ENCODE assay signal across 16 cellular contexts in genomic region chr17:50945779-50946222, GRCh38.
DNase-seq lines count a peak whose midpoint lies in the region; ATAC-seq and TF ChIP-seq lines count a peak whose summit lies in the region.
"Had no signal": no experiment of that assay in that cellular context is flagged by ENCODE, and none has a peak within 500 bp of the region (broad histone marks: within the 10 kb centered on the region; RNA-seq: fewer than 3 reads in every experiment).

No MANE protein-coding gene starts in this region.

- H3K27me3 ChIP-seq in mucosa of rectum (ENCODE audit: control insufficient read depth in 2 of 2, insufficient read depth in 2 of 2, low read length in 2 of 2) = no peaks in the 10 kb centered on the region
- no peaks in the 10 kb centered on the region for H3K27me3 ChIP-seq in foreskin keratinocyte

- DNase-seq in cardiac septum (ENCODE audit: low spot score) (peak; percentile 47), left cardiac atrium (no peak), foreskin keratinocyte (no peak)
- DNase-seq: dermis blood vessel endothelial cell; NCI-H1092 treated with DMSO at 0.1 percent for 48 hours; NCI-H2029; NCI-H345; OCI-M1; SHP77 treated with DMSO at 0.1 percent for 48 hours; stimulated activated CD4-positive, alpha-beta T cell treated with anti-CD3 and anti-CD28 coated beads, Interleukin-1b, Interleukin-23, amount 100 ng/mL, for 48 hours; stimulated activated naive B cell treated with anti-CD40 and anti-IgM and Interleukin-4, amounts not matched to agents 10 μg/mL and 1 μg/mL and 100 μg/mL, for 72 hours had no signal

- no peaks in the 10 kb centered on the region for H3K36me3 ChIP-seq in mucosa of rectum (ENCODE audit: control insufficient read depth in 2 of 2, insufficient read depth in 2 of 2, low read length in 2 of 2)
- H3K36me3 ChIP-seq: thoracic aorta had no signal

- no peak for ATAC-seq in left cardiac atrium
- no peak for ATAC-seq in HG02798 (IDR thresholded peaks at IDR 0.05; ENCODE audit: poor library complexity, unreplicated experiment)
- ATAC-seq in HG03095 (IDR thresholded peaks at IDR 0.05; ENCODE audit: unreplicated experiment) = no peak
- no peak for ATAC-seq in foreskin keratinocyte
- ATAC-seq: stimulated activated naive B cell treated with anti-CD40 and anti-IgM and Interleukin-4, amounts not matched to agents 10 μg/mL and 1 μg/mL and 100 μg/mL, for 72 hours had no signal

- no peaks in the 10 kb centered on the region for H3K9me3 ChIP-seq in mucosa of rectum (ENCODE audit: control insufficient read depth in 2 of 2, low read length in 2 of 2)
- H3K9me3 ChIP-seq: thoracic aorta had no signal

- intact Hi-C loops in cardiac septum (cut with DNase I) (no loop called here), left cardiac atrium (cut with DNase I) (loop anchor here in 1 of 2 donors (5.0 kb wide), 1 partner anchor 84 kb away; no protein-coding TSS in a partner anchor)

- H3K27ac ChIP-seq in VCaP (peak overlapping the region; percentile 99), mucosa of rectum (ENCODE audit: low read depth in 2 of 2, low read length in 2 of 2) (peak overlapping the region; percentile 93 to 97), foreskin keratinocyte (no peak overlapping the region)

- TF ChIP-seq CTCF in VCaP (conservative IDR thresholded peaks at IDR 0.05) = no peak
- TF ChIP-seq CTCF in foreskin keratinocyte (conservative IDR thresholded peaks at IDR 0.05) = no peak

- H3K9ac ChIP-seq in mucosa of rectum (ENCODE audit: low read depth in 1 of 2, low read length in 2 of 2) = peak overlapping the region in 1 of 2 donors; percentile 21

- H3K4me1 ChIP-seq in mucosa of rectum (ENCODE audit: control insufficient read depth in 2 of 2, insufficient read depth in 2 of 2, low read length in 2 of 2) (peaks cover 67 to 72% of the 10 kb centered on the region in 2 donors), foreskin keratinocyte (peaks cover 10% of the 10 kb centered on the region)

- no peak overlapping the region for H3K4me3 ChIP-seq in mucosa of rectum (ENCODE audit: low read length in 2 of 2)
- H3K4me3 ChIP-seq: thoracic aorta had no signal
